Comparison of ENCODE assay signal across 1 cellular context in genomic region chr4:16082038-16082423, GRCh38.
TF ChIP-seq lines count a peak whose summit lies in the region.

No MANE protein-coding gene starts in this region.

TF ChIP-seq in HEK293, 187 proteins besides CTCF, POLR2A, EP300 and RAD21 (continued from another document):
- TF ChIP-seq PRDM2 (tag by site-specific recombination; IDR thresholded peaks at IDR 0.05; ENCODE audit: borderline replicate concordance) (no peak), ZNF501 (tag by site-specific recombination; IDR thresholded peaks at IDR 0.05) (no peak), ZNF248 (tag by site-specific recombination; IDR thresholded peaks at IDR 0.05) (no peak), ZNF184 (tag by site-specific recombination; IDR thresholded peaks at IDR 0.05) (no peak), ZNF785 (tag by site-specific recombination; IDR thresholded peaks at IDR 0.05) (no peak), SCRT2 (tag by site-specific recombination; IDR thresholded peaks at IDR 0.05) (no peak), PRDM10 (tag by site-specific recombination; IDR thresholded peaks at IDR 0.05) (no peak), ZNF561 (tag by site-specific recombination; IDR thresholded peaks at IDR 0.05; ENCODE audit: borderline replicate concordance) (no peak), ZNF544 (tag by site-specific recombination; IDR thresholded peaks at IDR 0.05) (no peak), ZNF398 (tag by site-specific recombination; IDR thresholded peaks at IDR 0.05) (no peak), ZBTB1 (tag by site-specific recombination; IDR thresholded peaks at IDR 0.05) (no peak), BCL6B (tag by site-specific recombination; IDR thresholded peaks at IDR 0.05) (no peak)
